Comparison of ENCODE assay signal across 28 cellular contexts in the genomic region with DNA sequence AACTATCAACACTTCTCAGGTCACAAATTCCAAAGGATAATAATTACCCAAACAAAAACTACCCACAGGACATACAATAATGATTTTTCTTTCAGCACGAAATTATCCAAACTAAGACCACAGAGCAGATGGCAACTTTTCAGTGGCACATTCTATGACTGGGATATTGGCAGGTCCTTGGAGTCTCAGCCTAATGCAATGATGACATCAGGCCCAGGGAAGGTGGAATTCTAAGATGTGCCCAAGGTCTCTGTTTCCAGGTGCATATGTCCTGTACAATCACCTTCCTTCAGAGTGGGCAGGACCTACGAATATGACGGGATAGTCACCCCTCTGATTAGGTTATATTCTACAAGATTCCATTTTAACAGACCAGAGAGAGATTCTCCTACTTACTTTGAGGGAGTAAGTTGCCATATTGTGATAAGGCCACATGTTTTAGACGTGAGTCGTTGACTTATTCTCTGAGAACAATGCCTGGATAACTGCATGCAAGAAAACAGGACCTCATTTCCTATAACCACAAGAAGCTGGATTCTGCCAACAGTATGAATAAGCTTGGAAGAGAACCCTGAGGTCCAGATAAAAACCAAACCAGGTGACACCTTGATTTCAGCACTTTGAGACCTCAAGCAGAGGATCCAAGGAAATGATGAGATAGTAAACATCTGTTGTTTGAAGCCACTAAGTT.
A peak's percentile ranks its signal among the peaks of the same experiment; 100 is the strongest.
DNase-seq lines count a peak whose midpoint lies in the region; ATAC-seq and TF ChIP-seq lines count a peak whose summit lies in the region.
"Had no signal": no experiment of that assay in that cellular context is flagged by ENCODE, and none has a peak within 500 bp of the region (broad histone marks: within the 10 kb centered on the region; RNA-seq: fewer than 3 reads in every experiment).

No MANE protein-coding gene starts in this region.

- intact Hi-C loops in mammary epithelial cell (cut with micrococcal nuclease) (no loop called here), MCF 10A (cut with micrococcal nuclease) (no loop called here)
- intact Hi-C loops in naive thymus-derived CD4-positive, alpha-beta T cell (cut with micrococcal nuclease), result no loop called here

- H3K36me3 Mint-ChIP-seq in MCF 10A (ENCODE audit: insufficient read depth, unreplicated experiment), result no peaks in the 10 kb centered on the region
- H3K36me3 Mint-ChIP-seq in naive thymus-derived CD4-positive, alpha-beta T cell, result peaks cover 0 to 7% (median 0%) of the 10 kb centered on the region in 5 donors
- H3K36me3 Mint-ChIP-seq: IgD-negative memory B cell had no signal

- H3K9me3 Mint-ChIP-seq in MCF 10A (ENCODE audit: unreplicated experiment), result no peaks in the 10 kb centered on the region
- H3K9me3 Mint-ChIP-seq in naive thymus-derived CD4-positive, alpha-beta T cell, result peaks cover 0 to 16% (median 6%) of the 10 kb centered on the region in 11 donors
- H3K9me3 Mint-ChIP-seq: activated CD4-positive, alpha-beta memory T cell treated with anti-CD3 and anti-CD28 coated beads, Interleukin-2, amount 10 ng/mL, durations not matched to agents 7 days and 5 days had no signal

- H3K27ac ChIP-seq in mammary epithelial cell (ENCODE audit: insufficient read depth, low read depth, low read length), result no peak overlapping the region
- H3K27ac ChIP-seq in naive thymus-derived CD4-positive, alpha-beta T cell (ENCODE audit: low read depth, low read length), result no peak overlapping the region
- H3K27ac ChIP-seq: 22Rv1, HL-60, ovary, tibial nerve had no signal

- CTCF ChIA-PET in mammary epithelial cell (lab: Charles Lee; ENCODE audit: low non-redundant PET) (no interaction called here), MCF 10A (lab: Yijun Ruan, JAX) (interaction anchor here (0.6 to 6.9 kb wide), 2 partner anchors 25 to 93 kb away, joined by 3 to 32 read pairs; no protein-coding TSS in a partner anchor)
- CTCF ChIA-PET in naive thymus-derived CD4-positive, alpha-beta T cell (lab: Charles Lee), result no interaction called here

- H3K4me1 ChIP-seq in mammary epithelial cell (ENCODE audit: insufficient read depth, low read length), result no peaks in the 10 kb centered on the region
- H3K4me1 ChIP-seq in naive thymus-derived CD4-positive, alpha-beta T cell (ENCODE audit: control insufficient read depth in 2 of 2, insufficient read depth in 2 of 2, low read length in 2 of 2), result no peaks in the 10 kb centered on the region
- H3K4me1 ChIP-seq: tibial nerve had no signal

- no peak overlapping the region for H2AFZ ChIP-seq in mammary epithelial cell (ENCODE audit: low read depth, low read length)

- peak; percentile 32 for DNase-seq in mammary epithelial cell
- no peak for DNase-seq in MCF 10A (ENCODE audit: unreplicated experiment)
- DNase-seq in amniotic epithelial cell (ENCODE audit: low read depth), result peak; percentile 93
- peak; percentile 66 for DNase-seq in fibroblast of peridontal ligament (ENCODE audit: extremely low read depth)
- no peak for DNase-seq in naive thymus-derived CD4-positive, alpha-beta T cell
- no peak for DNase-seq in hippocampal formation (lab: John Stamatoyannopoulos, UW)
- DNase-seq in DMS114 treated with DMSO at 0.1 percent for 48 hours (lab: John Stamatoyannopoulos, UW; ENCODE audit: unreplicated experiment), result no peak
- DNase-seq: activated CD4-positive, alpha-beta memory T cell treated with anti-CD3 and anti-CD28 coated beads, Interleukin-2, amount 10 ng/mL, durations not matched to agents 7 days and 5 days; amniotic stem cell; cerebellar nuclear complex; DMS53; effector CD8-positive, alpha-beta T cell; MM.1S; naive thymus-derived CD8-positive, alpha-beta T cell; NCI-H1436; NCI-H524 treated with DMSO at 0.1 percent for 48 hours; ovary; right cardiac atrium; RPMI8226; stimulated activated naive CD8-positive, alpha-beta T cell treated with anti-CD3 and anti-CD28 coated beads, Interleukin-15, amount 100 ng/mL, for 72 hours; T1000 had no signal

- H3K4me2 ChIP-seq in mammary epithelial cell (ENCODE audit: insufficient read depth, low read depth, low read length), result no peak overlapping the region

- no peak overlapping the region for H3K27ac Mint-ChIP-seq in MCF 10A (ENCODE audit: low read depth, unreplicated experiment)
- H3K27ac Mint-ChIP-seq in naive thymus-derived CD4-positive, alpha-beta T cell, result no peak overlapping the region
- H3K27ac Mint-ChIP-seq: activated CD4-positive, alpha-beta memory T cell treated with anti-CD3 and anti-CD28 coated beads, Interleukin-2, amount 10 ng/mL, durations not matched to agents 7 days and 5 days; B cell; IgD-negative memory B cell; naive thymus-derived CD8-positive, alpha-beta T cell; stimulated activated naive CD8-positive, alpha-beta T cell treated with anti-CD3 and anti-CD28 coated beads, Interleukin-15, amount 100 ng/mL, for 72 hours had no signal

- H3K9me3 ChIP-seq in mammary epithelial cell (replicated peaks; ENCODE audit: insufficient read depth, low read length), result no peaks in the 10 kb centered on the region
- no peaks in the 10 kb centered on the region for H3K9me3 ChIP-seq in naive thymus-derived CD4-positive, alpha-beta T cell (ENCODE audit: control insufficient read depth in 2 of 3, low read length in 3 of 3)
- H3K9me3 ChIP-seq: ovary, tibial nerve had no signal

- POLR2A ChIA-PET in MCF 10A (lab: Yijun Ruan, JAX), result no interaction called here
- POLR2A ChIA-PET in naive thymus-derived CD4-positive, alpha-beta T cell (lab: Charles Lee), result no interaction called here

- BruUV-seq in mammary epithelial cell (replicated peaks; lab: Mats Ljungman, UMichigan), result no TSS peak
- no TSS peak for BruUV-seq in MCF 10A (replicated peaks; lab: Mats Ljungman, UMichigan)

- H3K79me2 ChIP-seq in mammary epithelial cell (ENCODE audit: insufficient read depth, low read length), result no peaks in the 10 kb centered on the region

- H3K9ac ChIP-seq in mammary epithelial cell (ENCODE audit: insufficient read depth, low read length), result no peak overlapping the region

- H3K27me3 ChIP-seq in mammary epithelial cell (ENCODE audit: insufficient read depth, low read length), result peaks cover 2% of the 10 kb centered on the region
- H3K27me3 ChIP-seq in naive thymus-derived CD4-positive, alpha-beta T cell (ENCODE audit: control insufficient read depth in 2 of 2, insufficient read depth in 2 of 2, low read length in 2 of 2), result no peaks in the 10 kb centered on the region
- H3K27me3 ChIP-seq: ovary, tibial nerve had no signal

- no peak overlapping the region for H3K4me3 Mint-ChIP-seq in MCF 10A (ENCODE audit: unreplicated experiment)
- H3K4me3 Mint-ChIP-seq in naive thymus-derived CD4-positive, alpha-beta T cell, result no peak overlapping the region
- H3K4me3 Mint-ChIP-seq: activated CD4-positive, alpha-beta memory T cell treated with anti-CD3 and anti-CD28 coated beads, Interleukin-2, amount 10 ng/mL, durations not matched to agents 7 days and 5 days; B cell; IgD-negative memory B cell; naive thymus-derived CD8-positive, alpha-beta T cell; stimulated activated naive CD8-positive, alpha-beta T cell treated with anti-CD3 and anti-CD28 coated beads, Interleukin-15, amount 100 ng/mL, for 72 hours had no signal

- H3K36me3 ChIP-seq in mammary epithelial cell (ENCODE audit: insufficient read depth, low read length), result no peaks in the 10 kb centered on the region
- H3K36me3 ChIP-seq in naive thymus-derived CD4-positive, alpha-beta T cell (ENCODE audit: control insufficient read depth in 2 of 3, insufficient read depth in 3 of 3, low read length in 3 of 3), result no peaks in the 10 kb centered on the region
- H3K36me3 ChIP-seq: ovary, tibial nerve had no signal

- 72% methylated on average over 5 of the region's 5 CpGs for WGBS in mammary epithelial cell (ENCODE audit: low coverage, missing lambda C conversion rate)

- in situ Hi-C loops in mammary epithelial cell (cut with MboI; ENCODE audit: low sequenced_read_pairs in 2 of 2), result no loop called here

- no peak for ATAC-seq in naive thymus-derived CD4-positive, alpha-beta T cell
- ATAC-seq in HG03342 (IDR thresholded peaks at IDR 0.05; ENCODE audit: unreplicated experiment), result no peak
- ATAC-seq: esophagus mucosa; naive thymus-derived CD8-positive, alpha-beta T cell; right cardiac atrium; stimulated activated naive CD8-positive, alpha-beta T cell treated with anti-CD3 and anti-CD28 coated beads, Interleukin-15, amount 100 ng/mL, for 72 hours had no signal

- H3K27me3 Mint-ChIP-seq in MCF 10A (ENCODE audit: insufficient read depth, unreplicated experiment), result peaks cover 76% of the 10 kb centered on the region
- peaks cover 0 to 6% (median 0%) of the 10 kb centered on the region in 5 donors for H3K27me3 Mint-ChIP-seq in naive thymus-derived CD4-positive, alpha-beta T cell
- H3K27me3 Mint-ChIP-seq: activated CD4-positive, alpha-beta memory T cell treated with anti-CD3 and anti-CD28 coated beads, Interleukin-2, amount 10 ng/mL, durations not matched to agents 7 days and 5 days; B cell; stimulated activated naive CD8-positive, alpha-beta T cell treated with anti-CD3 and anti-CD28 coated beads, Interleukin-15, amount 100 ng/mL, for 72 hours had no signal

- no peaks in the 10 kb centered on the region for H3K4me1 Mint-ChIP-seq in MCF 10A (ENCODE audit: insufficient read depth, unreplicated experiment)
- no peaks in the 10 kb centered on the region for H3K4me1 Mint-ChIP-seq in naive thymus-derived CD4-positive, alpha-beta T cell
- H3K4me1 Mint-ChIP-seq: activated CD4-positive, alpha-beta memory T cell treated with anti-CD3 and anti-CD28 coated beads, Interleukin-2, amount 10 ng/mL, durations not matched to agents 7 days and 5 days; B cell; IgD-negative memory B cell; naive thymus-derived CD8-positive, alpha-beta T cell; stimulated activated naive CD8-positive, alpha-beta T cell treated with anti-CD3 and anti-CD28 coated beads, Interleukin-15, amount 100 ng/mL, for 72 hours had no signal

- TF ChIP-seq CTCF in mammary epithelial cell (conservative IDR thresholded peaks at IDR 0.05 in 1 of 2, IDR thresholded peaks at IDR 0.05 in 1 of 2; ENCODE audit: extremely low read depth in 1 of 2, insufficient read depth in 1 of 2, low read depth in 1 of 2, low read length in 2 of 2), result no peak
- no peak for TF ChIP-seq CTCF in MCF 10A (IDR thresholded peaks at IDR 0.05; ENCODE audit: unreplicated experiment)

- H4K20me1 ChIP-seq in mammary epithelial cell (ENCODE audit: insufficient read depth, low read length), result no peaks in the 10 kb centered on the region

- dilution Hi-C loops in mammary epithelial cell (cut with HindIII; ENCODE audit: low sequenced_read_pairs), result no loop called here

- no peak overlapping the region for H3K4me3 ChIP-seq in mammary epithelial cell (replicated peaks in 1 of 3; ENCODE audit: insufficient read depth in 1 of 3, low read depth in 2 of 3, low read length in 3 of 3)
- H3K4me3 ChIP-seq in naive thymus-derived CD4-positive, alpha-beta T cell (ENCODE audit: low read length), result no peak overlapping the region
- H3K4me3 ChIP-seq: ovary, tibial nerve had no signal

Comparison
In these comparisons a context has a peak if more than half of its experiments do, and no peak if none do; other contexts are left out.
1. DNase-seq: peak in mammary epithelial cell (single experiment), amniotic epithelial cell (single experiment) and fibroblast of peridontal ligament (single experiment); none in MCF 10A (single experiment), naive thymus-derived CD4-positive, alpha-beta T cell (0 of 9), hippocampal formation (0 of 2) and DMS114 treated with DMSO at 0.1 percent for 48 hours (single experiment).